ENCODE assay signal across 7 cellular contexts in the genomic region with DNA sequence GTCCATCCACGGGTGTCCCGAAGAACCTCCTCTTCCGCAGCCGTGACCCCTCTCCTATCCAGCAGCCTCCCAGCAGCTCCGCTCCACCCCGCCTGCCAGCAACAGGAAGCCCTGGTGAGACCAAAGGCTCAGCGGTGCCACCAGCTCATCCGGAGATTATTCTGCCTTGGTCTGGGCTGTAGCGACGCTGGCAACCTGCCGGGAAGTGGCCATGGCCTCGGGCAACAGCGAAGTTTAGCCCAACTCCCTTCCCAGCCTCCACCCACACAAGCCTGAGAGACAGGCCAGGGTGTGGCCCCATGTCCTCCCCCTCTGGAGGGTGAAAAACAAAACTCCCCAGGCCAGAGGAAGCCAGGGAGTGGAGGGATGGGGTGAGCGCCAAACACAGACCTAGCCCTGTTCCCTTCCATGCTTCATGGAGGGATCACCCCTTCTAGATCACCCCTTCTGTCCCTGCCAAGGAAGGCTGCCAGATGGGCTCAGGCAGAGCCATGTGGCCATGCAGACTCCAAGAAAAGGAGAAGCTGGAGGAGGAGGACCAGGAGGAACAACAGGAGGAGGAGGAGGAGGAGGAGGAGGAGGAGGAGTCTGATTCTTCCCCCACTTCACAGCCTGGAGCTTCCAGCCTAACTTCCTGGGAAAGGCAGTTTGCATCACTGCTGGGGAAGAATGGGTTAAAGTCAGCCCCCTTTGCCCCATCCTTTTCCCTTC. TPM values are rescaled to one million over a fixed set of nuclear protein-coding genes. Genes with fewer than 3 reads are reported as not detected.
A peak's percentile ranks its signal among the peaks of the same experiment; 100 is the strongest.
DNase-seq lines count a peak whose midpoint lies in the region; ATAC-seq and TF ChIP-seq lines count a peak whose summit lies in the region.

No MANE protein-coding gene starts in this region.

- intact Hi-C loops in Right ventricle myocardium superior (cut with DNase I) (no loop called here), sciatic nerve (cut with DNase I) (no loop called here)

- H3K9me3 ChIP-seq in NT2/D1 (ENCODE audit: insufficient read depth, low read length): no peaks in the 10 kb centered on the region

- peaks cover 12% of the 10 kb centered on the region for H3K4me1 ChIP-seq in NT2/D1 (ENCODE audit: insufficient read depth, insufficient read length)

- DNase-seq in NT2/D1 (ENCODE audit: low read depth, low spot score) (no peak), Right ventricle myocardium superior (peak; percentile 89), sciatic nerve (ENCODE audit: low spot score) (peak; percentile 81)
- peak; percentile 20 for DNase-seq in activated gamma-delta T cell treated with anti-CD3 and anti-CD28 coated beads, Interleukin-2, amount 50 U/mL, for 16 hours (ENCODE audit: low read depth)

- peak overlapping the region; percentile 70 for H3K9ac ChIP-seq in NT2/D1 (ENCODE audit: insufficient read length, low read depth)

- peaks cover 34% of the 10 kb centered on the region for H3K36me3 ChIP-seq in NT2/D1 (ENCODE audit: insufficient read depth, insufficient read length, low read length)

- peak; percentile 64 for ATAC-seq in Right ventricle myocardium superior (ENCODE audit: poor library complexity)
- peak; percentile 74 for ATAC-seq in sciatic nerve
- no peak for ATAC-seq in GM18498 (IDR thresholded peaks at IDR 0.05; ENCODE audit: unreplicated experiment)
- no peak for ATAC-seq in HG03025 (IDR thresholded peaks at IDR 0.05; ENCODE audit: low FRiP score, unreplicated experiment)

- no peaks in the 10 kb centered on the region for H3K27me3 ChIP-seq in NT2/D1 (ENCODE audit: insufficient read depth, insufficient read length)

- no peak for TF ChIP-seq CTCF in GM12875 (IDR thresholded peaks at IDR 0.05; ENCODE audit: borderline replicate concordance, insufficient read depth, low read depth, low read length)

- H3K4me3 ChIP-seq in GM12875 (ENCODE audit: low read depth, low read length): peak overlapping the region; percentile 68
- H3K4me3 ChIP-seq in NT2/D1 (ENCODE audit: insufficient read length, low read depth): peak overlapping the region; percentile 43

RNA-seq across cellular contexts. Expression of gene CALHM2, which starts 0.9 kb away (rescaled TPM):
- total RNA-seq in Right ventricle myocardium superior (11.6 TPM), sciatic nerve (46.3 TPM)

RNA-seq across cellular contexts. Expression of gene CALHM1, which starts 7.5 kb away (rescaled TPM):
- total RNA-seq in Right ventricle myocardium superior (not detected), sciatic nerve (not detected)

RNA-seq across cellular contexts. Expression of gene CALHM3, which starts 27.8 kb away (rescaled TPM):
- total RNA-seq in Right ventricle myocardium superior (not detected), sciatic nerve (not detected)

RNA-seq across cellular contexts. Expression of gene NEURL1, which starts 42.3 kb away (rescaled TPM):
- total RNA-seq in Right ventricle myocardium superior (0.05 TPM), sciatic nerve (0.36 TPM)

RNA-seq across cellular contexts. Expression of gene PDCD11, which starts 54.8 kb away (rescaled TPM):
- total RNA-seq in Right ventricle myocardium superior (10.1 TPM), sciatic nerve (21.0 TPM)

Comparison
In these comparisons a context has a peak if more than half of its experiments do, and no peak if none do; other contexts are left out.
1. ATAC-seq: peak in Right ventricle myocardium superior (single experiment) and sciatic nerve (single experiment); none in GM18498 (single experiment) and HG03025 (single experiment).